ENCODE assay signal across 18 cellular contexts in the genomic region with DNA sequence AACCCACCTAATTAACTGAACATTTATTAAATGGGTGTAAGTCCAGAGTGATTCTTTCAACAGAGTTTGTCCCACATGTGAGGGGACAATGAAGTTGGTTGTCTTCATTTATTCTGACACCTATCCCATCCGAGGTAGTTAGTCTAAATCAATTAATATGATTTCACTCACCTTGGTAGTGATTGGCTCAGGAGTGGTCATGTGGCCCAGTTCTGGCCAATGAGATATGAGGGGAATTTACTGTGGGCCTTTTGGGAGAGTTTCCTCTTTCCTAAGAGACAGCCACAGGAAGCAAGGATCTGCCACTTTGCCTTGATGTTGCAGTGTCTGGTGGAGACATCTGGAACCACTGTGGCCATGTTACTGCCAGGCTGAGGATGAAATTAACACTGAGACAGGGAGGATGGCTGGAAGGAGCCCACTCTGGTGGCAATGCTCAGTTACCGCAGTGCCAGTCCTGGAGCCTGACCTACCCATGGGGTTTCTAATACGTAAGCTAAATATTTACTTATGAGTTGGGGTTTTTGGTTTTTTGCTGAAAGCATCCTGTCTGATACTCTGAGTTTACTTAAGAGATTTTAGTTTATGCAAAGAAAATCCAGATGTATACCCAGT.
DNase-seq lines count a peak whose midpoint lies in the region; ATAC-seq, FAIRE-seq and TF ChIP-seq lines count a peak whose summit lies in the region.
"Had no signal": no experiment of that assay in that cellular context is flagged by ENCODE, and none has a peak within 500 bp of the region (broad histone marks: within the 10 kb centered on the region; RNA-seq: fewer than 3 reads in every experiment).

No MANE protein-coding gene starts in this region.

- no peaks in the 10 kb centered on the region for H3K9me2 ChIP-seq in SK-N-SH

- H3K36me3 Mint-ChIP-seq in Caco-2 (ENCODE audit: insufficient read depth, unreplicated experiment) = no peaks in the 10 kb centered on the region
- H3K36me3 Mint-ChIP-seq: CD4-positive, CD25-positive, alpha-beta regulatory T cell had no signal

- no peak overlapping the region for H3K27ac Mint-ChIP-seq in Caco-2 (ENCODE audit: unreplicated experiment)
- H3K27ac Mint-ChIP-seq: CD4-positive, CD25-positive, alpha-beta regulatory T cell had no signal

- POLR2A ChIA-PET in SK-N-SH (lab: Yijun Ruan, JAX) = no interaction called here
- POLR2A ChIA-PET in K562 (lab: Yijun Ruan, JAX) = no interaction called here
- POLR2A ChIA-PET in Caco-2 (lab: Charles Lee) = no interaction called here
- POLR2A ChIA-PET in HEK293T (lab: Yijun Ruan, JAX) = no interaction called here

- H3K9ac ChIP-seq in SK-N-SH (no peak overlapping the region), K562 (ENCODE audit: insufficient read depth in 1 of 2, low read depth in 2 of 2, low read length in 2 of 2) (no peak overlapping the region)
- H3K9ac ChIP-seq: BLaER1 treated with 17β-estradiol and CSF1 and Interleukin-3, amounts not matched to agents 10 nM and 100 nM had no signal

- H3K36me3 ChIP-seq in SK-N-SH (replicated peaks in 1 of 2; ENCODE audit: control insufficient read depth in 1 of 2, insufficient read depth in 2 of 2, low read length in 1 of 2) (no peaks in the 10 kb centered on the region), K562 (ENCODE audit: control insufficient read depth, insufficient read depth, low read length) (no peaks in the 10 kb centered on the region), esophagus squamous epithelium (no peaks in the 10 kb centered on the region), Caco-2 (ENCODE audit: control insufficient read depth, insufficient read depth, low read length) (no peaks in the 10 kb centered on the region), gastroesophageal sphincter (no peaks in the 10 kb centered on the region)
- H3K36me3 ChIP-seq: BLaER1 treated with 17β-estradiol and CSF1 and Interleukin-3, amounts not matched to agents 10 nM and 100 nM; HAP-1 had no signal

- peaks cover 19% of the 10 kb centered on the region for H3K27me3 Mint-ChIP-seq in Caco-2 (ENCODE audit: insufficient read depth, unreplicated experiment)

- intact Hi-C loops in K562 (cut with micrococcal nuclease) = no loop called here
- intact Hi-C loops in esophagus squamous epithelium (cut with DNase I) = no loop called here
- intact Hi-C loops in Caco-2 (cut with micrococcal nuclease; ENCODE audit: unreplicated experiment) = no loop called here

- H4K20me1 ChIP-seq in SK-N-SH (ENCODE audit: insufficient read depth) = no peaks in the 10 kb centered on the region
- H4K20me1 ChIP-seq in K562 (replicated peaks; ENCODE audit: control insufficient read depth, insufficient read depth, low read length) = no peaks in the 10 kb centered on the region
- H4K20me1 ChIP-seq: BLaER1 treated with 17β-estradiol and CSF1 and Interleukin-3, amounts not matched to agents 10 nM and 100 nM had no signal

- no peak for FAIRE-seq in K562 (lab: Jason Lieb, UNC)
- FAIRE-seq: GM12891 had no signal

- in situ Hi-C loops in K562 (cut with MboI) = no loop called here

- H3K9me3 ChIP-seq in SK-N-SH (no peaks in the 10 kb centered on the region), K562 (replicated peaks; ENCODE audit: control insufficient read depth, insufficient read depth, low read depth, low read length) (no peaks in the 10 kb centered on the region), esophagus squamous epithelium (no peaks in the 10 kb centered on the region), Caco-2 (no peaks in the 10 kb centered on the region), gastroesophageal sphincter (no peaks in the 10 kb centered on the region)
- H3K9me3 ChIP-seq: BLaER1 treated with 17β-estradiol and CSF1 and Interleukin-3, amounts not matched to agents 10 nM and 100 nM; HAP-1 had no signal

- H3K4me3 Mint-ChIP-seq in Caco-2 (ENCODE audit: unreplicated experiment) = no peak overlapping the region
- H3K4me3 Mint-ChIP-seq: CD4-positive, CD25-positive, alpha-beta regulatory T cell had no signal

- H2AFZ ChIP-seq in SK-N-SH (ENCODE audit: low read depth) = no peak overlapping the region
- no peak overlapping the region for H2AFZ ChIP-seq in K562 (ENCODE audit: low read depth, low read length)

- no peak for ATAC-seq in SK-N-SH treated with all-trans-retinoic acid at 6 μM for 48 hours
- ATAC-seq in K562 = no peak
- ATAC-seq in gastroesophageal sphincter = no peak

- H3K79me2 ChIP-seq in SK-N-SH (ENCODE audit: insufficient read depth) (no peaks in the 10 kb centered on the region), K562 (ENCODE audit: control insufficient read depth, insufficient read depth, low read length) (no peaks in the 10 kb centered on the region)

- no peaks in the 10 kb centered on the region for H3F3A ChIP-seq in SK-N-SH (replicated peaks; ENCODE audit: insufficient read depth)

- no TSS peak for BruUV-seq in K562 (replicated peaks; lab: Mats Ljungman, UMichigan)
- no TSS peak for BruUV-seq in Caco-2 (replicated peaks; lab: Mats Ljungman, UMichigan)

- H3K27ac ChIP-seq in SK-N-SH (ENCODE audit: low read depth in 2 of 2, low read length in 1 of 2) (no peak overlapping the region), K562 (ENCODE audit: extremely low read depth, low read depth, low read length) (no peak overlapping the region), esophagus squamous epithelium (no peak overlapping the region), gastroesophageal sphincter (no peak overlapping the region)
- H3K27ac ChIP-seq: BLaER1 treated with 17β-estradiol and CSF1 and Interleukin-3, amounts not matched to agents 10 nM and 100 nM; HL-60 had no signal

- no peaks in the 10 kb centered on the region for H3K9me3 Mint-ChIP-seq in Caco-2 (ENCODE audit: unreplicated experiment)

- H3K4me1 ChIP-seq in SK-N-SH (ENCODE audit: control insufficient read depth in 1 of 2, insufficient read depth in 2 of 2, low read depth in 1 of 2, low read length in 1 of 2) (no peaks in the 10 kb centered on the region; a peak in 1 of 4 replicates), K562 (replicated peaks in 1 of 2; ENCODE audit: control insufficient read depth in 2 of 2, insufficient read depth in 2 of 2, low read length in 2 of 2) (peaks cover 2 to 12% of the 10 kb centered on the region in 2 experiments; a peak in 3 of 5 replicates), esophagus squamous epithelium (no peaks in the 10 kb centered on the region), Caco-2 (no peaks in the 10 kb centered on the region), gastroesophageal sphincter (no peaks in the 10 kb centered on the region)
- H3K4me1 ChIP-seq: BLaER1 treated with 17β-estradiol and CSF1 and Interleukin-3, amounts not matched to agents 10 nM and 100 nM; HAP-1 had no signal

- DNase-seq in SK-N-SH (no peak), K562 (ENCODE audit: extremely low read depth in 1 of 4, low spot score in 3 of 4) (peak in 3 of 4 experiments; percentile 43 to 55 (median 55)), fibroblast of mammary gland (ENCODE audit: low read depth) (peak; percentile 23), esophagus squamous epithelium (lab: John Stamatoyannopoulos, UW) (no peak), Caco-2 (no peak), HEK293T (ENCODE audit: extremely low spot score) (no peak)
- DNase-seq: 8988T; ACHN; Calu3; CD4-positive, CD25-positive, alpha-beta regulatory T cell; DMS 273 treated with DMSO at 0.1 percent for 48 hours; GOT3 had no signal

- peaks cover 9% of the 10 kb centered on the region for H3K4me1 Mint-ChIP-seq in Caco-2 (ENCODE audit: low read depth, unreplicated experiment)
- H3K4me1 Mint-ChIP-seq: CD4-positive, CD25-positive, alpha-beta regulatory T cell had no signal

- no peak for TF ChIP-seq RAD21 in SK-N-SH (IDR thresholded peaks at IDR 0.05; ENCODE audit: low read length)
- no peak for TF ChIP-seq RAD21 in K562 (CRISPR knock-in tag; conservative IDR thresholded peaks at IDR 0.05 in 1 of 2, IDR thresholded peaks at IDR 0.05 in 1 of 2)

- H3K4me3 ChIP-seq in SK-N-SH (ENCODE audit: low read depth in 2 of 2, low read length in 1 of 2) (no peak overlapping the region), K562 (no peak overlapping the region), fibroblast of mammary gland (ENCODE audit: control insufficient read depth, low read depth, low read length) (no peak overlapping the region), esophagus squamous epithelium (no peak overlapping the region), Caco-2 (ENCODE audit: low read depth, low read length) (no peak overlapping the region), gastroesophageal sphincter (no peak overlapping the region)
- H3K4me3 ChIP-seq: BLaER1 treated with 17β-estradiol and CSF1 and Interleukin-3, amounts not matched to agents 10 nM and 100 nM; HAP-1 had no signal

- H3K4me2 ChIP-seq in SK-N-SH (no peak overlapping the region), K562 (ENCODE audit: insufficient read depth, low read length) (no peak overlapping the region)
- H3K4me2 ChIP-seq: BLaER1 treated with 17β-estradiol and CSF1 and Interleukin-3, amounts not matched to agents 10 nM and 100 nM had no signal

- TF ChIP-seq EP300 in SK-N-SH (IDR thresholded peaks at IDR 0.05; ENCODE audit: borderline replicate concordance in 1 of 2, low read depth in 1 of 2, low read length in 1 of 2) (no peak), K562 (IDR thresholded peaks at IDR 0.05; ENCODE audit: low read length) (no peak), gastroesophageal sphincter (IDR thresholded peaks at IDR 0.05) (no peak)

- H3K9me1 ChIP-seq in K562 (ENCODE audit: control insufficient read depth, insufficient read depth, low read length) = no peaks in the 10 kb centered on the region

- TF ChIP-seq CTCF in SK-N-SH (IDR thresholded peaks at IDR 0.05) = no peak
- TF ChIP-seq CTCF in K562 (IDR thresholded peaks at IDR 0.05 in 2 of 3, conservative IDR thresholded peaks at IDR 0.05 in 1 of 3; ENCODE audit: insufficient read depth in 2 of 3, low read depth in 1 of 3, low read length in 3 of 3) = no peak
- TF ChIP-seq CTCF in fibroblast of mammary gland (conservative IDR thresholded peaks at IDR 0.05; ENCODE audit: control insufficient read depth, insufficient read depth, low read depth, low read length) = peak; percentile 42
- no peak for TF ChIP-seq CTCF in esophagus squamous epithelium (IDR thresholded peaks at IDR 0.05)
- TF ChIP-seq CTCF in Caco-2 (IDR thresholded peaks at IDR 0.05; ENCODE audit: insufficient read depth in 1 of 2, low read depth in 1 of 2, low read length in 1 of 2, severe bottlenecking in 1 of 2, unreplicated experiment in 1 of 2) = no peak
- no peak for TF ChIP-seq CTCF in gastroesophageal sphincter (IDR thresholded peaks at IDR 0.05)

- CTCF ChIA-PET in SK-N-SH (lab: Yijun Ruan, JAX) (interaction anchor here (1.5 kb wide), 1 partner anchor 10 kb away, joined by 3 read pairs; no protein-coding TSS in a partner anchor), K562 (lab: Yijun Ruan, JAX; ENCODE audit: low intra/inter-chr PET ratio) (no interaction called here), Caco-2 (lab: Charles Lee) (no interaction called here), HEK293T (lab: Yijun Ruan, JAX) (no interaction called here)

- no peaks in the 10 kb centered on the region for H3K27me3 ChIP-seq in SK-N-SH (ENCODE audit: insufficient read depth)
- H3K27me3 ChIP-seq in K562 (ENCODE audit: control insufficient read depth in 2 of 2, insufficient read depth in 2 of 2, low read length in 2 of 2) = peaks cover 11 to 46% of the 10 kb centered on the region in 2 experiments
- H3K27me3 ChIP-seq in esophagus squamous epithelium = peaks cover 0 to 15% (median 0%) of the 10 kb centered on the region in 4 donors
- no peaks in the 10 kb centered on the region; the same call in 1 of the 2 replicates for H3K27me3 ChIP-seq in Caco-2 (replicated peaks; ENCODE audit: control insufficient read depth, insufficient read depth, low read length)
- peaks cover 16% of the 10 kb centered on the region for H3K27me3 ChIP-seq in gastroesophageal sphincter
- H3K27me3 ChIP-seq: BLaER1 treated with 17β-estradiol and CSF1 and Interleukin-3, amounts not matched to agents 10 nM and 100 nM had no signal

- WGBS in SK-N-SH (ENCODE audit: low lambda C conversion rate) = 89% methylated on average over 3 of the region's 3 CpGs
- 12% methylated on average over 3 of the region's 3 CpGs for WGBS in K562 (ENCODE audit: insufficient coverage, low coverage, missing lambda C conversion rate)
- 71 to 78% methylated on average over 3 of the region's 3 CpGs for WGBS in esophagus squamous epithelium, 2 donors
- 67 to 90% methylated on average over 1 to 2 of the region's 3 CpGs for WGBS in gastroesophageal sphincter (ENCODE audit: low coverage in 1 of 2), 2 donors

- no peak for TF ChIP-seq POLR2A in K562 (conservative IDR thresholded peaks at IDR 0.05)
- TF ChIP-seq POLR2A in esophagus squamous epithelium (IDR thresholded peaks at IDR 0.05) = no peak
- no peak for TF ChIP-seq POLR2A in gastroesophageal sphincter (IDR thresholded peaks at IDR 0.05)

Comparison
In these comparisons a context has a peak if more than half of its experiments do, and no peak if none do; other contexts are left out.
1. DNase-seq: peak in K562 (3 of 4) and fibroblast of mammary gland (single experiment); none in SK-N-SH (single experiment), esophagus squamous epithelium (single experiment), Caco-2 (0 of 2) and HEK293T (single experiment).